In the genomic region with DNA sequence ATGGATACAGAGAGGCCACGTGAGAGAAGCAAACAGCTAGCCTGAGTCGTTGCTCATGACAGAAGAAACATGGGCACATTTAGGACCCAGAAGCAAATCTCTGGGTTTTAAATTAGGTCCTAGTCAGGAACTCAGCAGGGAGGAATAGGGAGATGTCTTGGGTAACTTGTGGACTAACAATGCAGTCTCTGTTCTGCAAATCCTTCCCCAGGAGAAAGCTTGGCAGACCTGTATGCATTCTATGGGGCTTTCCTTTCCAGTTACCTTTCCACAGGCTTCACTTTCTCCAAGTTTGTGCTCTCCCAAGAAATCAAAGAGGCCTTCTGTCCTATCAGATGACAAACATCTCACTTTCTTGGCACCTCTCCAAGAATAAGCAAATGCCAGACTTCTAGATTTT, we compare ENCODE assay signal across 15 cellular contexts. TPM values are rescaled to one million over a fixed set of nuclear protein-coding genes. Genes with fewer than 3 reads are reported as not detected.
DNase-seq lines count a peak whose midpoint lies in the region; ATAC-seq and TF ChIP-seq lines count a peak whose summit lies in the region.
"Had no signal": no experiment of that assay in that cellular context is flagged by ENCODE, and none has a peak within 500 bp of the region (broad histone marks: within the 10 kb centered on the region; RNA-seq: fewer than 3 reads in every experiment).

No MANE protein-coding gene starts in this region.

- TF ChIP-seq CTCF in Calu3 (IDR thresholded peaks at IDR 0.05; ENCODE audit: unreplicated experiment) (no peak), cardiac fibroblast (IDR thresholded peaks at IDR 0.05; ENCODE audit: low read depth, low read length) (no peak)

- no peak overlapping the region for H4K8ac ChIP-seq in mesenchymal stem cell (ENCODE audit: low read length)

- H3K4me1 ChIP-seq in mesenchymal stem cell (ENCODE audit: control insufficient read depth, insufficient read depth, low read depth, low read length): peaks cover 2% of the 10 kb centered on the region
- H3K4me1 ChIP-seq: breast epithelium, sigmoid colon had no signal

- H3K36me3 Mint-ChIP-seq in Calu3 (ENCODE audit: insufficient read depth, unreplicated experiment): peaks cover 5% of the 10 kb centered on the region
- H3K36me3 Mint-ChIP-seq: CD14-positive monocyte had no signal

- intact Hi-C loops in Calu3 (cut with micrococcal nuclease; ENCODE audit: unreplicated experiment): no loop called here

- H3K4me2 ChIP-seq in mesenchymal stem cell (ENCODE audit: low read length, poor library complexity, severe bottlenecking): no peak overlapping the region

- DNase-seq in Calu3 (peak; percentile 6), NCI-H2171 (lab: John Stamatoyannopoulos, UW) (peak; percentile 62), cardiac fibroblast (ENCODE audit: low read depth in 2 of 2) (peak; percentile 22 to 66), mesenchymal stem cell (no peak), NCI-H2107 treated with DMSO at 0.1 percent for 48 hours (lab: John Stamatoyannopoulos, UW; ENCODE audit: unreplicated experiment) (no peak), cortex of kidney (lab: John Stamatoyannopoulos, UW) (no peak)
- DNase-seq: activated CD4-positive, alpha-beta T cell treated with anti-CD3 and anti-CD28 coated beads, Interleukin-2, amount 50 U/mL, for 48 hours; activated effector memory CD4-positive, alpha-beta T cell treated with anti-CD3 and anti-CD28 coated beads, Interleukin-2, amount 50 U/mL, for 16 hours; NCI-H2081 treated with DMSO at 0.1 percent for 48 hours; sigmoid colon; T-helper 17 cell had no signal

- no peak overlapping the region for H2AFZ ChIP-seq in mesenchymal stem cell (ENCODE audit: low read depth, low read length)

- H3K4me3 ChIP-seq in cardiac fibroblast (replicated peaks in 1 of 2; ENCODE audit: low read depth in 2 of 2, low read length in 2 of 2) (no peak overlapping the region), mesenchymal stem cell (ENCODE audit: insufficient read depth in 1 of 2, low read depth in 1 of 2, low read length in 2 of 2) (no peak overlapping the region)
- H3K4me3 ChIP-seq: breast epithelium, sigmoid colon had no signal

- H2AK5ac ChIP-seq in mesenchymal stem cell (ENCODE audit: low read length, severe bottlenecking): peak overlapping the region; percentile 53

- H3K4me1 Mint-ChIP-seq in Calu3 (ENCODE audit: low read depth, unreplicated experiment): peaks cover 9% of the 10 kb centered on the region
- H3K4me1 Mint-ChIP-seq: CD14-positive monocyte, T-helper 17 cell had no signal

- CTCF ChIA-PET in Calu3 (lab: Charles Lee): no interaction called here

- H3K27me3 Mint-ChIP-seq in Calu3 (ENCODE audit: unreplicated experiment): no peaks in the 10 kb centered on the region
- H3K27me3 Mint-ChIP-seq: T-helper 17 cell had no signal

- H2BK12ac ChIP-seq in mesenchymal stem cell (ENCODE audit: low read length in 2 of 2): no peak overlapping the region

- H3K9me3 Mint-ChIP-seq in Calu3 (ENCODE audit: low read depth, unreplicated experiment): no peaks in the 10 kb centered on the region

- BruUV-seq in Calu3 (replicated peaks; lab: Mats Ljungman, UMichigan): no TSS peak

- no peaks in the 10 kb centered on the region for H3K36me3 ChIP-seq in mesenchymal stem cell (ENCODE audit: control insufficient read depth in 1 of 2, insufficient read depth in 2 of 2, low read depth in 1 of 2, low read length in 2 of 2)
- H3K36me3 ChIP-seq: breast epithelium, sigmoid colon had no signal

- 16% methylated on average over 2 of the region's 2 CpGs for WGBS in mesenchymal stem cell

- H3K27ac Mint-ChIP-seq in Calu3 (ENCODE audit: unreplicated experiment): no peak overlapping the region
- H3K27ac Mint-ChIP-seq: CD14-positive monocyte, T-helper 17 cell had no signal

- no peak overlapping the region for H2BK15ac ChIP-seq in mesenchymal stem cell (ENCODE audit: low read depth, poor library complexity, severe bottlenecking)

- peak overlapping the region; percentile 6 for H3K27ac ChIP-seq in mesenchymal stem cell (ENCODE audit: low read length, poor library complexity, severe bottlenecking)
- H3K27ac ChIP-seq: breast epithelium, sigmoid colon had no signal

- H3K9me3 ChIP-seq in mesenchymal stem cell (ENCODE audit: control insufficient read depth, low read length): no peaks in the 10 kb centered on the region
- H3K9me3 ChIP-seq: breast epithelium, sigmoid colon had no signal

- ATAC-seq in HG02642 (IDR thresholded peaks at IDR 0.05; ENCODE audit: poor library complexity, unreplicated experiment) (no peak), HG03457 (IDR thresholded peaks at IDR 0.05; ENCODE audit: unreplicated experiment) (no peak)
- ATAC-seq: T-helper 17 cell had no signal

- no peaks in the 10 kb centered on the region for H3K79me1 ChIP-seq in mesenchymal stem cell (replicated peaks; ENCODE audit: low read length, poor library complexity, severe bottlenecking)

- H3K14ac ChIP-seq in mesenchymal stem cell (ENCODE audit: low read length in 2 of 2): no peak overlapping the region

- H3K27me3 ChIP-seq in mesenchymal stem cell (ENCODE audit: control insufficient read depth in 1 of 2, insufficient read depth in 1 of 2, low read length in 2 of 2): no peaks in the 10 kb centered on the region
- H3K27me3 ChIP-seq: breast epithelium, sigmoid colon had no signal

- no peak overlapping the region for H3K9ac ChIP-seq in mesenchymal stem cell (ENCODE audit: low read length)

- H4K91ac ChIP-seq in mesenchymal stem cell (ENCODE audit: low read length): no peak overlapping the region

- no peak overlapping the region for H2BK5ac ChIP-seq in mesenchymal stem cell (ENCODE audit: low read depth, low read length, poor library complexity, severe bottlenecking)

- no peak overlapping the region for H3K4me3 Mint-ChIP-seq in Calu3 (ENCODE audit: low read depth, unreplicated experiment)
- H3K4me3 Mint-ChIP-seq: CD14-positive monocyte, T-helper 17 cell had no signal

- no peak overlapping the region for H3K23ac ChIP-seq in mesenchymal stem cell (ENCODE audit: low read length in 2 of 2)

- H2BK120ac ChIP-seq in mesenchymal stem cell (ENCODE audit: low read depth, low read length): no peak overlapping the region

- no peak overlapping the region for H3K18ac ChIP-seq in mesenchymal stem cell (ENCODE audit: low read depth in 1 of 2, low read length in 2 of 2)

- H3K4ac ChIP-seq in mesenchymal stem cell (ENCODE audit: low read depth in 1 of 2, low read length in 2 of 2): no peak overlapping the region

RNA-seq across cellular contexts. Expression of gene PLCB4, which starts 47.2 kb away (rescaled TPM):
- 9.9 and 12.9 TPM in 2 replicates for total RNA-seq in Calu3 (2022)
- 3.5 TPM for polyA plus RNA-seq in mesenchymal stem cell (2013, experiment 1 of 2)
- 3.8 TPM for polyA plus RNA-seq in mesenchymal stem cell (2013, experiment 2 of 2)
- polyA plus RNA-seq: CD14-positive monocyte had no signal

Comparison
In these comparisons a context has a peak if more than half of its experiments do, and no peak if none do; other contexts are left out.
1. DNase-seq: peak in Calu3 (single experiment), NCI-H2171 (single experiment) and cardiac fibroblast (2 of 2); none in mesenchymal stem cell (single experiment), NCI-H2107 treated with DMSO at 0.1 percent for 48 hours (single experiment) and cortex of kidney (single experiment).